Comparison of ENCODE assay signal across 8 cellular contexts in genomic region chr12:4153343-4153892, GRCh38.
DNase-seq lines count a peak whose midpoint lies in the region; ATAC-seq and TF ChIP-seq lines count a peak whose summit lies in the region.

No MANE protein-coding gene starts in this region.

- TF ChIP-seq POLR2A in tibial nerve (IDR thresholded peaks at IDR 0.05), result no peak

- H3K4me1 ChIP-seq in tibial nerve, result no peaks in the 10 kb centered on the region

- no peak for TF ChIP-seq EP300 in tibial nerve (IDR thresholded peaks at IDR 0.05)

- POLR2A ChIA-PET in naive thymus-derived CD8-positive, alpha-beta T cell (lab: Charles Lee), result no interaction called here

- DNase-seq in GM19238 (ENCODE audit: insufficient read length, low spot score), result peak; percentile 48
- DNase-seq in activated CD4-positive, alpha-beta T cell treated with anti-CD3 and anti-CD28 coated beads for 48 hours, result peak; percentile 72
- DNase-seq in naive thymus-derived CD8-positive, alpha-beta T cell, result peak in 2 of 10 donors; percentile 3 to 10
- no peak for DNase-seq in tibial nerve (ENCODE audit: low spot score in 2 of 2)
- no peak for DNase-seq in HCEC 1CT
- no peak for DNase-seq in pons (ENCODE audit: low spot score)
- no peak for DNase-seq in hepatic stellate cell (ENCODE audit: low spot score)

- no peaks in the 10 kb centered on the region for H3K9me3 ChIP-seq in tibial nerve

- H3K36me3 ChIP-seq in tibial nerve, result no peaks in the 10 kb centered on the region

- no peak for TF ChIP-seq CTCF in tibial nerve (IDR thresholded peaks at IDR 0.05)

- H3K27ac Mint-ChIP-seq in naive thymus-derived CD8-positive, alpha-beta T cell, result peak overlapping the region in 9 of 10 donors; percentile 32 to 83 (median 77)

- no peak overlapping the region for H3K27ac ChIP-seq in tibial nerve

- no peaks in the 10 kb centered on the region for H3K27me3 Mint-ChIP-seq in naive thymus-derived CD8-positive, alpha-beta T cell

- H3K36me3 Mint-ChIP-seq in naive thymus-derived CD8-positive, alpha-beta T cell, result peaks cover 0 to 4% (median 0%) of the 10 kb centered on the region in 3 donors

- peaks cover 0 to 3% (median 0%) of the 10 kb centered on the region in 9 donors for H3K9me3 Mint-ChIP-seq in naive thymus-derived CD8-positive, alpha-beta T cell

- H3K4me1 Mint-ChIP-seq in naive thymus-derived CD8-positive, alpha-beta T cell, result peaks cover 13 to 67% (median 35%) of the 10 kb centered on the region in 4 donors

- no peaks in the 10 kb centered on the region for H3K27me3 ChIP-seq in tibial nerve

- no peak overlapping the region for H3K4me3 ChIP-seq in tibial nerve

- ATAC-seq in HG03097 (IDR thresholded peaks at IDR 0.05; ENCODE audit: low FRiP score, unreplicated experiment), result peak; percentile 71
- ATAC-seq in naive thymus-derived CD8-positive, alpha-beta T cell, result peak; percentile 33 to 62

- peak overlapping the region in 8 of 10 donors; percentile 7 to 71 (median 28) for H3K4me3 Mint-ChIP-seq in naive thymus-derived CD8-positive, alpha-beta T cell

- WGBS in tibial nerve, 2 donors, result 60 to 88% methylated on average over 3 of the region's 3 CpGs

Comparison
In these comparisons a context has a peak if more than half of its experiments do, and no peak if none do; other contexts are left out.
1. DNase-seq: peak in GM19238 (single experiment) and activated CD4-positive, alpha-beta T cell treated with anti-CD3 and anti-CD28 coated beads for 48 hours (single experiment); none in tibial nerve (0 of 2), HCEC 1CT (single experiment), pons (single experiment) and hepatic stellate cell (single experiment).